ENCODE assay signal across 14 cellular contexts in the genomic region with DNA sequence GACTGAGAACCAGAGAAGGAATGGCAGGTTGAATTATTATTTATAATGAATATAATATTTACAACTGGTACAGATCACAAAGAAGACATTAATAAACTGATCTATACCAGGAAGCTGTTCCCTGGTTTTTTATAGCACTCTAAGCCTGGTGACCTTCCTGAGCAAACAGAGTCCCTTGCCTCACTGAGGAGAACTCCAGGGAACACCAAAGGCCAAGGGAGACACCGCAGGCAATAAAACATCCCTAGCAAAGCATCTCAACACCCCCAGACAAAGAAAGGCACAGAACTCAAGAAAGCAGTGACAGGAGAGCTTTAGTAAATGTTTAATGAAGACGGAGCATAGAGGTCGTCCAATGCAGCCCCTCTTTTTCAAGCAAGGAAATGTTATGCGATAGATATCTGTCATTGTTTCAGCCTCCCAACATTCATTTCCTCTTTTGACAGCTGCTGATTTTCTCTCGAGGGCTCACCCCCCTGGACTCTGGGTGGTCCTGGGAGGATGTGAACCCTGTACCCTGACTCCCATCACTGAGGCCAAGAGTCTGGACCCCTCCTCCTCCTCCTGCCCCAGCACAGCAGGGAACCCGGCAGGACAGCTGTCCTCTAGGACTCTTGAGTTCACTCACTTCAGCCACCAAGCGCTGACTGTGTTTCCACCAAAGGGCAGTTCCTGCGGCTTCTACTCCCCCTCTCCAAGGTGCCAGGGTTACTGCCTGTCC.
A peak's percentile ranks its signal among the peaks of the same experiment; 100 is the strongest.
DNase-seq lines count a peak whose midpoint lies in the region; ATAC-seq and TF ChIP-seq lines count a peak whose summit lies in the region.
"Had no signal": no experiment of that assay in that cellular context is flagged by ENCODE, and none has a peak within 500 bp of the region (broad histone marks: within the 10 kb centered on the region; RNA-seq: fewer than 3 reads in every experiment).

No MANE protein-coding gene starts in this region.

- TF ChIP-seq CTCF in LNCaP clone FGC (IDR thresholded peaks at IDR 0.05; ENCODE audit: control insufficient read depth, extremely low read depth, insufficient read depth) = no peak
- TF ChIP-seq CTCF in neural progenitor cell (IDR thresholded peaks at IDR 0.05) = no peak
- TF ChIP-seq CTCF in psoas muscle (IDR thresholded peaks at IDR 0.05) = no peak

- no peaks in the 10 kb centered on the region for H3F3A ChIP-seq in neural progenitor cell (ENCODE audit: low read depth)

- no peak overlapping the region for H2AFZ ChIP-seq in neural progenitor cell (replicated peaks)

- H3K4me2 ChIP-seq in neural progenitor cell = no peak overlapping the region

- no peaks in the 10 kb centered on the region for H3K36me3 ChIP-seq in neural progenitor cell
- no peaks in the 10 kb centered on the region for H3K36me3 ChIP-seq in psoas muscle (ENCODE audit: insufficient read depth in 1 of 2, low read depth in 1 of 2)
- H3K36me3 ChIP-seq: suprapubic skin had no signal

- H3K27ac ChIP-seq in neural progenitor cell (no peak overlapping the region), psoas muscle (no peak overlapping the region)

- no peak overlapping the region for H3K4me3 ChIP-seq in LNCaP clone FGC (ENCODE audit: low read depth, low read length)
- no peak overlapping the region for H3K4me3 ChIP-seq in neural progenitor cell
- no peak overlapping the region for H3K4me3 ChIP-seq in psoas muscle
- H3K4me3 ChIP-seq: suprapubic skin had no signal

- no peaks in the 10 kb centered on the region for H3K27me3 Mint-ChIP-seq in activated CD4-positive, alpha-beta T cell treated with anti-CD3 and anti-CD28 coated beads, Interleukin-2, amount 10 ng/mL, durations not matched to agents 7 days and 5 days
- H3K27me3 Mint-ChIP-seq in central memory CD8-positive, alpha-beta T cell = no peaks in the 10 kb centered on the region
- H3K27me3 Mint-ChIP-seq in neural progenitor cell (ENCODE audit: insufficient read depth, low read depth) = peaks cover 11% of the 10 kb centered on the region

- H3K4me1 ChIP-seq in neural progenitor cell = no peaks in the 10 kb centered on the region
- H3K4me1 ChIP-seq in psoas muscle = no peaks in the 10 kb centered on the region

- no peak for DNase-seq in activated CD4-positive, alpha-beta T cell treated with anti-CD3 and anti-CD28 coated beads, Interleukin-2, amount 10 ng/mL, durations not matched to agents 7 days and 5 days
- DNase-seq in activated CD4-positive, alpha-beta T cell treated with anti-CD3 and anti-CD28 coated beads, Interleukin-2, amount 50 U/mL, for 48 hours = no peak
- DNase-seq in LNCaP clone FGC (ENCODE audit: low read depth) (peak; percentile 36), neural progenitor cell (ENCODE audit: low spot score) (no peak), psoas muscle (no peak)
- no peak for DNase-seq in central memory CD8-positive, alpha-beta T cell (ENCODE audit: low spot score in 2 of 2)
- DNase-seq: activated CD4-positive, CD25-positive, alpha-beta regulatory T cell; DMS79; MM.1S had no signal

- no peak overlapping the region for H3K9ac ChIP-seq in neural progenitor cell

- H3K9me3 ChIP-seq in neural progenitor cell (ENCODE audit: low read depth) = no peaks in the 10 kb centered on the region
- H3K9me3 ChIP-seq in psoas muscle = no peaks in the 10 kb centered on the region
- H3K9me3 ChIP-seq: suprapubic skin had no signal

- 59 to 64% (median 60%) methylated on average over 8 of the region's 8 CpGs for WGBS in psoas muscle, 3 donors

- H3K79me2 ChIP-seq in neural progenitor cell (ENCODE audit: low read depth) = no peaks in the 10 kb centered on the region

- H4K20me1 ChIP-seq in neural progenitor cell (ENCODE audit: low read depth) = no peaks in the 10 kb centered on the region

- CTCF ChIA-PET in activated CD4-positive, alpha-beta T cell treated with anti-CD3 and anti-CD28 coated beads, Interleukin-2, amount 10 ng/mL, durations not matched to agents 7 days and 5 days (lab: Charles Lee) = interaction anchor here (0.9 to 5.1 kb wide), 2 partner anchors 12 to 29 kb away, joined by 3 to 31 read pairs; no protein-coding TSS in a partner anchor

- H3K9me3 Mint-ChIP-seq in activated CD4-positive, alpha-beta T cell treated with anti-CD3 and anti-CD28 coated beads, Interleukin-2, amount 10 ng/mL, durations not matched to agents 7 days and 5 days = peaks cover 10% of the 10 kb centered on the region
- no peaks in the 10 kb centered on the region for H3K9me3 Mint-ChIP-seq in central memory CD8-positive, alpha-beta T cell
- no peaks in the 10 kb centered on the region for H3K9me3 Mint-ChIP-seq in neural progenitor cell

- POLR2A ChIA-PET in activated CD4-positive, alpha-beta T cell treated with anti-CD3 and anti-CD28 coated beads, Interleukin-2, amount 10 ng/mL, durations not matched to agents 7 days and 5 days (lab: Charles Lee) = no interaction called here

- intact Hi-C loops in psoas muscle (cut with DNase I) = no loop called here

- no peaks in the 10 kb centered on the region for H3K27me3 ChIP-seq in neural progenitor cell
- H3K27me3 ChIP-seq in psoas muscle (ENCODE audit: insufficient read depth in 3 of 3, low read length in 2 of 3) = no peaks in the 10 kb centered on the region
- H3K27me3 ChIP-seq: suprapubic skin had no signal

- no peak overlapping the region for H3K4me3 Mint-ChIP-seq in activated CD4-positive, alpha-beta T cell treated with anti-CD3 and anti-CD28 coated beads, Interleukin-2, amount 10 ng/mL, durations not matched to agents 7 days and 5 days
- peak overlapping the region; percentile 86 for H3K4me3 Mint-ChIP-seq in central memory CD8-positive, alpha-beta T cell
- no peak overlapping the region for H3K4me3 Mint-ChIP-seq in neural progenitor cell

- peak overlapping the region; percentile 99 for H3K27ac Mint-ChIP-seq in activated CD4-positive, alpha-beta T cell treated with anti-CD3 and anti-CD28 coated beads, Interleukin-2, amount 10 ng/mL, durations not matched to agents 7 days and 5 days
- H3K27ac Mint-ChIP-seq in central memory CD8-positive, alpha-beta T cell (ENCODE audit: low read depth) = peak overlapping the region; percentile 98
- peak overlapping the region; percentile 75 for H3K27ac Mint-ChIP-seq in neural progenitor cell
- H3K27ac Mint-ChIP-seq: activated T-helper 2 cell treated with anti-CD3 and anti-CD28 coated beads, Interferon-gamma antibody, Interleukin-2, Interleukin-4, amounts not matched to agents 10 μg/mL and 5 μg/mL and 100 μg/mL, durations not matched to agents 14 hours and 24 hours and 36 hours had no signal

- peaks cover 87% of the 10 kb centered on the region for H3K4me1 Mint-ChIP-seq in activated CD4-positive, alpha-beta T cell treated with anti-CD3 and anti-CD28 coated beads, Interleukin-2, amount 10 ng/mL, durations not matched to agents 7 days and 5 days
- peaks cover 85% of the 10 kb centered on the region for H3K4me1 Mint-ChIP-seq in central memory CD8-positive, alpha-beta T cell
- peaks cover 35% of the 10 kb centered on the region for H3K4me1 Mint-ChIP-seq in neural progenitor cell

- H3K36me3 Mint-ChIP-seq in activated CD4-positive, alpha-beta T cell treated with anti-CD3 and anti-CD28 coated beads, Interleukin-2, amount 10 ng/mL, durations not matched to agents 7 days and 5 days (ENCODE audit: low read depth) = peaks cover 51% of the 10 kb centered on the region
- H3K36me3 Mint-ChIP-seq in central memory CD8-positive, alpha-beta T cell (ENCODE audit: insufficient read depth) = peaks cover 5% of the 10 kb centered on the region
- H3K36me3 Mint-ChIP-seq in neural progenitor cell = no peaks in the 10 kb centered on the region

- ATAC-seq in central memory CD8-positive, alpha-beta T cell (replicated peaks; ENCODE audit: extremely low read depth, poor library complexity, severe bottlenecking) = no peak
- ATAC-seq in GM21576 (IDR thresholded peaks at IDR 0.05; ENCODE audit: unreplicated experiment) (no peak), psoas muscle (no peak), GM18868 (IDR thresholded peaks at IDR 0.05; ENCODE audit: unreplicated experiment) (no peak)
- ATAC-seq: SK-N-SH treated with all-trans-retinoic acid at 6 μM for 48 hours had no signal
